In genomic region chr15:93035953-93036810, GRCh38 we compare ENCODE assay signal across 7 cellular contexts. TPM values are rescaled to one million over a fixed set of nuclear protein-coding genes. Genes with fewer than 3 reads are reported as not detected.
A peak's percentile ranks its signal among the peaks of the same experiment; 100 is the strongest.
DNase-seq lines count a peak whose midpoint lies in the region; TF ChIP-seq lines count a peak whose summit lies in the region.

No MANE protein-coding gene starts in this region.

- no peaks in the 10 kb centered on the region for H3K36me3 ChIP-seq in HEK293 (ENCODE audit: control insufficient read depth in 2 of 2, insufficient read depth in 1 of 2, low read length in 2 of 2)

- TF ChIP-seq CTCF in GM13977 (IDR thresholded peaks at IDR 0.05; ENCODE audit: extremely low read depth, insufficient read depth, missing control alignments) (peak; percentile 74), HEK293 (tag by site-specific recombination; IDR thresholded peaks at IDR 0.05) (peak; percentile 87), NB4 (IDR thresholded peaks at IDR 0.05; ENCODE audit: low read depth, low read length) (peak; percentile 63), progenitor cell of endocrine pancreas (IDR thresholded peaks at IDR 0.05; ENCODE audit: unreplicated experiment) (peak; percentile 71)

- no peaks in the 10 kb centered on the region for H3K27me3 Mint-ChIP-seq in activated CD4-positive, alpha-beta memory T cell treated with anti-CD3 and anti-CD28 coated beads for 36 hours
- H3K27me3 Mint-ChIP-seq in progenitor cell of endocrine pancreas: peaks cover 37% of the 10 kb centered on the region

- DNase-seq in GM13977 (ENCODE audit: low spot score): peak; percentile 88
- DNase-seq in NB4 (ENCODE audit: low read depth): peak; percentile 82
- peak; percentile 57 for DNase-seq in activated CD4-positive, alpha-beta memory T cell treated with anti-CD3 and anti-CD28 coated beads for 36 hours
- peak; percentile 54 to 58 for DNase-seq in erythroblast (lab: John Stamatoyannopoulos, UW)
- DNase-seq in progenitor cell of endocrine pancreas (ENCODE audit: low spot score, unreplicated experiment): no peak
- no peak for DNase-seq in NCI-H2081 treated with DMSO at 0.1 percent for 48 hours (lab: John Stamatoyannopoulos, UW)

- H3K4me3 ChIP-seq in HEK293 (ENCODE audit: low read depth, low read length) (no peak overlapping the region), NB4 (ENCODE audit: low read depth, low read length) (no peak overlapping the region)

- CTCF ChIA-PET in HEK293 (lab: Yijun Ruan, JAX): interaction anchor here (0.6 to 5.7 kb wide), 28 partner anchors 18 to 1799 kb away, joined by 3 to 65 read pairs (median 3); no protein-coding TSS in a partner anchor
- CTCF ChIA-PET in activated CD4-positive, alpha-beta memory T cell treated with anti-CD3 and anti-CD28 coated beads for 36 hours (lab: Charles Lee): interaction anchor here (0.5 to 1.9 kb wide), 14 partner anchors 12 to 1084 kb away, joined by 3 to 8 read pairs (median 4); no protein-coding TSS in a partner anchor

- H3K27ac ChIP-seq in HEK293 (ENCODE audit: extremely low read depth, low read depth, low read length): no peak overlapping the region

- H3K27ac Mint-ChIP-seq in activated CD4-positive, alpha-beta memory T cell treated with anti-CD3 and anti-CD28 coated beads for 36 hours: no peak overlapping the region
- no peak overlapping the region for H3K27ac Mint-ChIP-seq in progenitor cell of endocrine pancreas

- no peaks in the 10 kb centered on the region for H3K9me3 Mint-ChIP-seq in activated CD4-positive, alpha-beta memory T cell treated with anti-CD3 and anti-CD28 coated beads for 36 hours
- H3K9me3 Mint-ChIP-seq in progenitor cell of endocrine pancreas (ENCODE audit: low read depth): no peaks in the 10 kb centered on the region

- in situ Hi-C loops in GM13977 (cut with MboI; ENCODE audit: low pct_unique_long_range_greater_than_20kb, low sequenced_read_pairs, unreplicated experiment): no loop called here

- no peaks in the 10 kb centered on the region for H3K4me1 ChIP-seq in HEK293 (ENCODE audit: control insufficient read depth, insufficient read depth, low read length)

- POLR2A ChIA-PET in HEK293 (lab: Yijun Ruan, JAX): no interaction called here
- POLR2A ChIA-PET in activated CD4-positive, alpha-beta memory T cell treated with anti-CD3 and anti-CD28 coated beads for 36 hours (lab: Charles Lee): interaction anchor here (0.6 kb wide), 1 partner anchor 307 kb away, joined by 3 read pairs; no protein-coding TSS in a partner anchor

- no peaks in the 10 kb centered on the region for H3K36me3 Mint-ChIP-seq in activated CD4-positive, alpha-beta memory T cell treated with anti-CD3 and anti-CD28 coated beads for 36 hours
- no peaks in the 10 kb centered on the region for H3K36me3 Mint-ChIP-seq in progenitor cell of endocrine pancreas (ENCODE audit: insufficient read depth)

- no peak overlapping the region for H3K4me3 Mint-ChIP-seq in activated CD4-positive, alpha-beta memory T cell treated with anti-CD3 and anti-CD28 coated beads for 36 hours
- no peak overlapping the region for H3K4me3 Mint-ChIP-seq in progenitor cell of endocrine pancreas (ENCODE audit: low read depth)

- TF ChIP-seq POLR2A in NB4 (IDR thresholded peaks at IDR 0.05; ENCODE audit: extremely low read depth, insufficient read length): no peak
- no peak for TF ChIP-seq POLR2A in erythroblast (IDR thresholded peaks at IDR 0.05; ENCODE audit: low read length)

- intact Hi-C loops in activated CD4-positive, alpha-beta memory T cell treated with anti-CD3 and anti-CD28 coated beads for 36 hours (cut with micrococcal nuclease): loop anchor here (10.0 kb wide), 1 partner anchor 119 kb away; no protein-coding TSS in a partner anchor

- peaks cover 5% of the 10 kb centered on the region for H3K4me1 Mint-ChIP-seq in activated CD4-positive, alpha-beta memory T cell treated with anti-CD3 and anti-CD28 coated beads for 36 hours (ENCODE audit: low read depth)
- H3K4me1 Mint-ChIP-seq in progenitor cell of endocrine pancreas (ENCODE audit: low read depth): no peaks in the 10 kb centered on the region

- H3K9me3 ChIP-seq in HEK293 (ENCODE audit: control insufficient read depth, insufficient read depth, low read depth, low read length): no peaks in the 10 kb centered on the region

TF ChIP-seq in HEK293, 187 proteins besides CTCF, POLR2A, EP300 and RAD21:
- 0 out of 2 replicates have a peak, but pooled peaks have one; percentile 38 for TF ChIP-seq ATF2 (tag by site-specific recombination; IDR thresholded peaks at IDR 0.05; ENCODE audit: low read depth)
- 0 out of 2 replicates have a peak, but pooled peaks have one; percentile 32 for TF ChIP-seq PATZ1 (tag by site-specific recombination; IDR thresholded peaks at IDR 0.05)
- TF ChIP-seq ZNF2 (tag by site-specific recombination; IDR thresholded peaks at IDR 0.05): 0 out of 2 replicates have a peak, but pooled peaks have one; percentile 48
- TF ChIP-seq ZNF785 (tag by site-specific recombination; IDR thresholded peaks at IDR 0.05): no peak
- TF ChIP-seq ZNF280C (tag by site-specific recombination; IDR thresholded peaks at IDR 0.05): no peak
- TF ChIP-seq ZNF654 (tag by site-specific recombination; IDR thresholded peaks at IDR 0.05; ENCODE audit: low read depth): peak; percentile 46

RNA-seq across cellular contexts. Expression of gene RGMA, which starts 52.8 kb away (rescaled TPM):
- under 1 TPM; 0.12 to 0.21 TPM for total RNA-seq in activated CD4-positive, alpha-beta memory T cell treated with anti-CD3 and anti-CD28 coated beads for 36 hours
- 11.4 and 11.8 TPM in 2 replicates for total RNA-seq in progenitor cell of endocrine pancreas

Comparison
In these comparisons a context has a peak if more than half of its experiments do, and no peak if none do; other contexts are left out.
1. DNase-seq: peak in GM13977 (single experiment), NB4 (single experiment), activated CD4-positive, alpha-beta memory T cell treated with anti-CD3 and anti-CD28 coated beads for 36 hours (single experiment) and erythroblast (2 of 2); none in progenitor cell of endocrine pancreas (single experiment) and NCI-H2081 treated with DMSO at 0.1 percent for 48 hours (single experiment).
2. RNA of gene RGMA, which starts 52.8 kb away (total RNA-seq): 11.4 to 11.8 TPM in progenitor cell of endocrine pancreas; 0.12 to 0.21 TPM in activated CD4-positive, alpha-beta memory T cell treated with anti-CD3 and anti-CD28 coated beads for 36 hours; every median in the first group is over 10 times any median in the second.
3. Peak in every context shown above with its lines, with median percentiles within 50 percentile points of each other: CTCF ChIP-seq.